ENCODE assay signal across 8 cellular contexts in the genomic region with DNA sequence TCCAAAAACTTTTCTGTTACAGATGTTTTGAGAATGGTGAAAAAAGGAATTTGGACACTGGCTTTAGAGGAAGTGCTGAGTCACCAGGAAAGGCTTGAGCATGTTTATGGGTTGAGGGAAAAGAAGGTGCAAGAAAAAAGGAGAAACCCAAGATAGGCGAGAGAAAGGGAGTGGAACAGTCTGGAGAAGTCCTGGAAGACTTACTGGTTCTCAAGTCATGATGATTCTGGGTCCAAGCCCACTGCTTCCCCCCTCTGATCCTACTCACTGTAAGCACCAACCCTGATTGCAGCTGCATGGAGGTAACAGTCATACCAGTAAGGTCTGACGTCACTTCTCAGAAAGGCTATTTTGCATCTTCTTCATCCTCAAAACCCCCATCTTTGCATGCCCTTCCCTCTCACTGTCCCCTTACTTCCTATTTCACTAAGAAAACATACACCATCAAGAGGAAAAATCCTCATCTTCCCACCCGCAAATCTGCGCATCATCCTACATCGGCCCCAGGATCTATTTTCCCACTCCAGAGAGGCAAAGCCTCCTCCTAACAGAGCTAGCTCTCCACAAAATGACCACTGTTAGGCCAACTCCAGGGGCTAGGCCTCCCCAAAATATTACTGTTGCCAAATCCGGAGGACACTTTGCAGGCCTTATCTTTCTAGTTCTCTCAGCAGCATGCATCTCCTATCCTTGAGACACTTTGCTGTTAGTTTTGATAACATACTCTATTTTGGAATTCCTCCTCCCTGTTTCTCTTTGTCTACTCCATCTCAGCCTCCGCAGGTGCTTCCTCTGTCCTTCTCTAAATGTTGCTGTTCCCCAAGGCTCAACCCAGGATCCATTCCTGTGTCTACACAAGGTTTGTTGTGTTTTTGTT. TPM values are rescaled to one million over a fixed set of nuclear protein-coding genes. Genes with fewer than 3 reads are reported as not detected.
DNase-seq lines count a peak whose midpoint lies in the region; TF ChIP-seq lines count a peak whose summit lies in the region.

No MANE protein-coding gene starts in this region.

- POLR2A ChIA-PET in PC-9 (lab: Charles Lee; ENCODE audit: unreplicated experiment) = interaction anchor here (0.5 kb wide), 1 partner anchor 33 kb away, joined by 4 read pairs; no protein-coding TSS in a partner anchor

- H3K4me3 ChIP-seq in PC-9 (no peak overlapping the region), transverse colon (no peak overlapping the region)

- in situ Hi-C loops in transverse colon (cut with MboI; ENCODE audit: low pct_ligation_motif_present in 1 of 4, low pct_unique_long_range_greater_than_20kb in 1 of 4, low sequenced_read_pairs in 3 of 4) = loop anchor here in 1 of 4 donors (10.0 kb wide), 1 partner anchor 95 kb away; no protein-coding TSS in a partner anchor

- BruUV-seq in PC-9 (replicated peaks; lab: Mats Ljungman, UMichigan) = no TSS peak

- no peaks in the 10 kb centered on the region for H3K9me2 ChIP-seq in PC-9 (ENCODE audit: insufficient read depth)

- H3K4me2 ChIP-seq in PC-9 = peak overlapping the region; percentile 72

- TF ChIP-seq CTCF in HFFc6 (IDR thresholded peaks at IDR 0.05) (no peak), PC-9 (conservative IDR thresholded peaks at IDR 0.05) (no peak), osteocyte (IDR thresholded peaks at IDR 0.05) (no peak), transverse colon (IDR thresholded peaks at IDR 0.05) (no peak)

- peak; percentile 66 for DNase-seq in activated CD4-positive, alpha-beta T cell treated with anti-CD3 and anti-CD28 coated beads, Interleukin-2, amount 10 ng/mL, durations not matched to agents 24 days and 14 days
- no peak for DNase-seq in activated CD4-positive, alpha-beta T cell treated with anti-CD3 and anti-CD28 coated beads, Interleukin-2, amount 50 U/mL, for 1 hour
- DNase-seq in HFFc6 = peak; percentile 35
- DNase-seq in PC-9 = no peak
- DNase-seq in osteocyte (ENCODE audit: extremely low spot score, unreplicated experiment) = peak; percentile 49
- no peak for DNase-seq in transverse colon
- DNase-seq in NCI-H2227 (lab: John Stamatoyannopoulos, UW; ENCODE audit: unreplicated experiment) = no peak
- no peak for DNase-seq in NCI-H187 treated with DMSO at 0.1 percent for 48 hours (lab: John Stamatoyannopoulos, UW)

- H3K4me1 ChIP-seq in PC-9 (replicated peaks; ENCODE audit: insufficient read depth) (peaks cover 62% of the 10 kb centered on the region), transverse colon (peaks cover 8 to 31% (median 28%) of the 10 kb centered on the region in 4 donors)

- no peaks in the 10 kb centered on the region for H3K9me3 Mint-ChIP-seq in activated CD4-positive, alpha-beta T cell treated with anti-CD3 and anti-CD28 coated beads, Interleukin-2, amount 10 ng/mL, durations not matched to agents 24 days and 14 days
- no peaks in the 10 kb centered on the region; the same call in 1 of the 2 replicates for H3K9me3 Mint-ChIP-seq in HFFc6
- H3K9me3 Mint-ChIP-seq in osteocyte (ENCODE audit: unreplicated experiment) = no peaks in the 10 kb centered on the region

- 81 to 92% methylated on average over 4 to 7 of the region's 7 CpGs for WGBS in transverse colon (ENCODE audit: low coverage in 1 of 2), 2 donors

- peaks cover 31% of the 10 kb centered on the region for H3K36me3 Mint-ChIP-seq in activated CD4-positive, alpha-beta T cell treated with anti-CD3 and anti-CD28 coated beads, Interleukin-2, amount 10 ng/mL, durations not matched to agents 24 days and 14 days (ENCODE audit: low read depth)
- peaks cover 11% of the 10 kb centered on the region; the same call in 1 of the 2 replicates for H3K36me3 Mint-ChIP-seq in HFFc6 (ENCODE audit: low read depth)
- H3K36me3 Mint-ChIP-seq in osteocyte (ENCODE audit: unreplicated experiment) = no peaks in the 10 kb centered on the region

- no peak overlapping the region for H2AFZ ChIP-seq in PC-9

- peak overlapping the region; percentile 7 for H3K4me3 Mint-ChIP-seq in activated CD4-positive, alpha-beta T cell treated with anti-CD3 and anti-CD28 coated beads, Interleukin-2, amount 10 ng/mL, durations not matched to agents 24 days and 14 days
- H3K4me3 Mint-ChIP-seq in HFFc6 (peak overlapping the region; percentile 21), osteocyte (ENCODE audit: unreplicated experiment) (no peak overlapping the region)

- CTCF ChIA-PET in PC-9 (lab: Charles Lee) = interaction anchor here (0.6 to 0.8 kb wide), 3 partner anchors 15 to 144 kb away, joined by 4 to 11 read pairs (median 4); partner anchors contain the start of gene TMEM44

- peaks cover 70% of the 10 kb centered on the region for H3F3A ChIP-seq in PC-9 (ENCODE audit: insufficient read depth, low read depth)

- no peak for TF ChIP-seq POLR2A in transverse colon (IDR thresholded peaks at IDR 0.05)

- no peak for TF ChIP-seq EP300 in transverse colon (IDR thresholded peaks at IDR 0.05; ENCODE audit: low read depth)

- H3K9me3 ChIP-seq in PC-9 (ENCODE audit: insufficient read depth, low read depth) (no peaks in the 10 kb centered on the region), transverse colon (no peaks in the 10 kb centered on the region)

- peaks cover 24% of the 10 kb centered on the region for H3K79me2 ChIP-seq in PC-9 (ENCODE audit: low read depth)

- H4K20me1 ChIP-seq in PC-9 (ENCODE audit: insufficient read depth) = no peaks in the 10 kb centered on the region; the same call in 1 of the 2 replicates

- intact Hi-C loops in activated CD4-positive, alpha-beta T cell treated with anti-CD3 and anti-CD28 coated beads, Interleukin-2, amount 10 ng/mL, durations not matched to agents 24 days and 14 days (cut with micrococcal nuclease) = loop anchor here (10.0 kb wide), 2 partner anchors 155 to 1055 kb away; partner anchors contain the start of gene PPP1R2
- intact Hi-C loops in PC-9 (cut with micrococcal nuclease; ENCODE audit: unreplicated experiment) = loop anchor here (5.0 kb wide), 1 partner anchor 353 kb away; the partner anchor contains the start of gene HES1
- intact Hi-C loops in transverse colon (cut with DNase I; ENCODE audit: low total_unique reads) = loop anchor here (5.0 kb wide), 1 partner anchor 92 kb away; no protein-coding TSS in a partner anchor

- peak overlapping the region; percentile 96 for H3K27ac ChIP-seq in PC-9
- H3K27ac ChIP-seq in transverse colon = no peak overlapping the region

- H3K4me1 Mint-ChIP-seq in activated CD4-positive, alpha-beta T cell treated with anti-CD3 and anti-CD28 coated beads, Interleukin-2, amount 10 ng/mL, durations not matched to agents 24 days and 14 days = peaks cover 44% of the 10 kb centered on the region
- H3K4me1 Mint-ChIP-seq in HFFc6 (ENCODE audit: low read depth) (peaks cover 63% of the 10 kb centered on the region), osteocyte (ENCODE audit: unreplicated experiment) (peaks cover 45% of the 10 kb centered on the region)

- H3K27me3 ChIP-seq in PC-9 (ENCODE audit: insufficient read depth, low read depth) (no peaks in the 10 kb centered on the region), transverse colon (no peaks in the 10 kb centered on the region)

- H3K27ac Mint-ChIP-seq in activated CD4-positive, alpha-beta T cell treated with anti-CD3 and anti-CD28 coated beads, Interleukin-2, amount 10 ng/mL, durations not matched to agents 24 days and 14 days = peak overlapping the region; percentile 69
- H3K27ac Mint-ChIP-seq in HFFc6 (peak overlapping the region; percentile 85), osteocyte (ENCODE audit: unreplicated experiment) (peak overlapping the region; percentile 9)

- H3K27me3 Mint-ChIP-seq in activated CD4-positive, alpha-beta T cell treated with anti-CD3 and anti-CD28 coated beads, Interleukin-2, amount 10 ng/mL, durations not matched to agents 24 days and 14 days = no peaks in the 10 kb centered on the region
- peaks cover 4% of the 10 kb centered on the region; the same call in 1 of the 2 replicates for H3K27me3 Mint-ChIP-seq in HFFc6 (ENCODE audit: insufficient read depth)
- H3K27me3 Mint-ChIP-seq in osteocyte (ENCODE audit: unreplicated experiment) = no peaks in the 10 kb centered on the region

- H3K36me3 ChIP-seq in PC-9 (ENCODE audit: low read depth) (no peaks in the 10 kb centered on the region), transverse colon (no peaks in the 10 kb centered on the region)

RNA-seq across cellular contexts. Expression of gene ATP13A3, which starts 3.2 kb away (rescaled TPM):
- 181 and 193 TPM in 2 replicates for total RNA-seq in activated CD4-positive, alpha-beta T cell treated with anti-CD3 and anti-CD28 coated beads, Interleukin-2, amount 10 ng/mL, durations not matched to agents 24 days and 14 days
- 100 to 1,000 TPM; 114 to 123 (median 117) TPM for total RNA-seq in HFFc6 (2021; fragmentation: NEBNext Ultra II Directional; extraction: Animal tissue kit (Norgen Biotek cat#: 25700))
- total RNA-seq in PC-9 (2021) (203 and 242 TPM in 2 replicates), osteocyte (59.7 and 63.1 TPM in 2 replicates), transverse colon (100 to 1,000 TPM in 2 of 4 donors, 10 to 100 TPM in 2; 23.6 to 129 (median 69.8) TPM)

Comparison
In these comparisons a context has a peak if more than half of its experiments do, and no peak if none do; other contexts are left out.
1. DNase-seq: peak in activated CD4-positive, alpha-beta T cell treated with anti-CD3 and anti-CD28 coated beads, Interleukin-2, amount 10 ng/mL, durations not matched to agents 24 days and 14 days (single experiment), HFFc6 (single experiment) and osteocyte (single experiment); none in activated CD4-positive, alpha-beta T cell treated with anti-CD3 and anti-CD28 coated beads, Interleukin-2, amount 50 U/mL, for 1 hour (single experiment), PC-9 (0 of 2), transverse colon (single experiment), NCI-H2227 (single experiment) and NCI-H187 treated with DMSO at 0.1 percent for 48 hours (single experiment).
2. H3K27ac Mint-ChIP-seq: peak in every context shown above with its lines; median percentile 85 in HFFc6; 69 in activated CD4-positive, alpha-beta T cell treated with anti-CD3 and anti-CD28 coated beads, Interleukin-2, amount 10 ng/mL, durations not matched to agents 24 days and 14 days; 9 in osteocyte.